8 cellular contexts compared by ENCODE assay signal in genomic region chr10:97037365-97038361, GRCh38.
DNase-seq lines count a peak whose midpoint lies in the region; ATAC-seq and TF ChIP-seq lines count a peak whose summit lies in the region.

No MANE protein-coding gene starts in this region.

- H3K4me3 Mint-ChIP-seq in osteocyte (ENCODE audit: unreplicated experiment): no peak overlapping the region

- H3K36me3 ChIP-seq in Loucy (ENCODE audit: insufficient read depth, low read length) (no peaks in the 10 kb centered on the region), RWPE2 (ENCODE audit: low read depth) (no peaks in the 10 kb centered on the region), testis (ENCODE audit: low read depth, missing control alignments) (no peaks in the 10 kb centered on the region)

- TF ChIP-seq POLR2A in testis (IDR thresholded peaks at IDR 0.05): no peak

- no peak overlapping the region for H2AFZ ChIP-seq in Loucy (ENCODE audit: low read length)

- H3K4me1 ChIP-seq in Loucy (ENCODE audit: insufficient read depth, low read length, poor library complexity, severe bottlenecking) (no peaks in the 10 kb centered on the region), RWPE2 (ENCODE audit: insufficient read depth, poor library complexity, severe bottlenecking) (no peaks in the 10 kb centered on the region), testis (peaks cover 8% of the 10 kb centered on the region)

- H4K20me1 ChIP-seq in Loucy (ENCODE audit: insufficient read depth, low read length, poor library complexity, severe bottlenecking): no peaks in the 10 kb centered on the region

- no peaks in the 10 kb centered on the region for H3F3A ChIP-seq in Loucy (ENCODE audit: low read depth)

- H3K27me3 Mint-ChIP-seq in osteocyte (ENCODE audit: unreplicated experiment): peaks cover 26% of the 10 kb centered on the region

- peak; percentile 58 for ATAC-seq in GM21576 (IDR thresholded peaks at IDR 0.05; ENCODE audit: unreplicated experiment)
- peak; percentile 93 for ATAC-seq in RWPE2 (ENCODE audit: low read depth)

- DNase-seq in COLO829 (ENCODE audit: low spot score): peak; percentile 61
- DNase-seq in RWPE2 (ENCODE audit: low spot score): no peak
- peak; percentile 50 for DNase-seq in activated gamma-delta T cell treated with anti-CD3 and anti-CD28 coated beads, Interleukin-2, amount 50 U/mL, for 16 hours (ENCODE audit: low read depth)
- DNase-seq in glomerular endothelial cell (ENCODE audit: extremely low read depth, low read depth, low spot score): peak; percentile 58
- peak; percentile 92 for DNase-seq in osteocyte (ENCODE audit: extremely low spot score, unreplicated experiment)
- peak; percentile 89 for DNase-seq in testis

- no peak overlapping the region for H3K9ac ChIP-seq in Loucy (ENCODE audit: low read depth, low read length, poor library complexity, severe bottlenecking)

- WGBS in testis, 2 donors: 41% methylated on average over 27 to 30 of the region's 30 CpGs

- no peaks in the 10 kb centered on the region for H3K79me2 ChIP-seq in Loucy (ENCODE audit: insufficient read depth, low read length)

- no peak overlapping the region for H3K27ac Mint-ChIP-seq in osteocyte (ENCODE audit: unreplicated experiment)

- H3K36me3 Mint-ChIP-seq in osteocyte (ENCODE audit: unreplicated experiment): no peaks in the 10 kb centered on the region

- H3K27me3 ChIP-seq in Loucy (ENCODE audit: insufficient read depth, low read length, poor library complexity, severe bottlenecking) (no peaks in the 10 kb centered on the region), RWPE2 (ENCODE audit: insufficient read depth, poor library complexity, severe bottlenecking) (no peaks in the 10 kb centered on the region), testis (no peaks in the 10 kb centered on the region)

- no peak overlapping the region for H3K4me2 ChIP-seq in Loucy (ENCODE audit: low read depth, low read length, poor library complexity, severe bottlenecking)

- H3K9me3 Mint-ChIP-seq in osteocyte (ENCODE audit: unreplicated experiment): no peaks in the 10 kb centered on the region

- H3K4me3 ChIP-seq in Loucy (ENCODE audit: low read length, poor library complexity, severe bottlenecking) (no peak overlapping the region), RWPE2 (ENCODE audit: severe bottlenecking) (peak overlapping the region; percentile 11), testis (no peak overlapping the region)

- H3K9me3 ChIP-seq in Loucy (ENCODE audit: insufficient read depth, low read depth, low read length) (no peaks in the 10 kb centered on the region), RWPE2 (ENCODE audit: severe bottlenecking) (no peaks in the 10 kb centered on the region), testis (no peaks in the 10 kb centered on the region)

- no peaks in the 10 kb centered on the region for H3K9me2 ChIP-seq in Loucy (replicated peaks; ENCODE audit: low read depth, low read length)

- H3K4me1 Mint-ChIP-seq in osteocyte (ENCODE audit: unreplicated experiment): peaks cover 15% of the 10 kb centered on the region

- intact Hi-C loops in testis (cut with DNase I; ENCODE audit: low total_unique reads): no loop called here

- TF ChIP-seq CTCF in Loucy (conservative IDR thresholded peaks at IDR 0.05; ENCODE audit: low read length) (peak; percentile 82), RWPE2 (IDR thresholded peaks at IDR 0.05; ENCODE audit: poor library complexity, severe bottlenecking) (peak; percentile 90), osteocyte (IDR thresholded peaks at IDR 0.05) (peak; percentile 81), testis (IDR thresholded peaks at IDR 0.05) (peak; percentile 70 to 88 (median 85))

- no peak overlapping the region for H3K27ac ChIP-seq in RWPE2 (ENCODE audit: poor library complexity, severe bottlenecking)
- H3K27ac ChIP-seq in testis: no peak overlapping the region
